In the genomic region with DNA sequence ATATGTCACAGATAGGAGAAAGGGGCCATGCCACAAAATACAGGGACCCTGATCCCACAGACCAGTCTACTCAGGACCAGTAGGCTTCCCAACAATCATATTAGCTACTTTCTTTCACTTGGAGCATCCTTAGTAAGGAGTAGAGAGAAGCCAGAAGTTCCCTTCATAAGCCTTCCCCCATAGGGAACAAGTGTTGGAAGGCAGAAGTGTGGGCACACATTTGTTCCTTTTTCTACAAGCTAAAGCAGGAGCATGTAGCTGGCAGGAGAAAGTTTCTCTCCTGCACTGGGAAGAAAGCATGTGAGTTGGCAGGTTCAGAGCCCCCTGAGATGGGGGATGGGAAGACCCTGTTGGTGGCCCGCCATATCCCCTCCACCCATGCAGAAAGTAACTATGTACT, we compare ENCODE assay signal across 1 cellular context.
TF ChIP-seq lines count a peak whose summit lies in the region.

No MANE protein-coding gene starts in this region.

TF ChIP-seq in IMR-90, 13 proteins besides CTCF, POLR2A, EP300 and RAD21:
- no peak for TF ChIP-seq MAZ (IDR thresholded peaks at IDR 0.05; ENCODE audit: borderline replicate concordance, low read depth, low read length)
